In the genomic region with DNA sequence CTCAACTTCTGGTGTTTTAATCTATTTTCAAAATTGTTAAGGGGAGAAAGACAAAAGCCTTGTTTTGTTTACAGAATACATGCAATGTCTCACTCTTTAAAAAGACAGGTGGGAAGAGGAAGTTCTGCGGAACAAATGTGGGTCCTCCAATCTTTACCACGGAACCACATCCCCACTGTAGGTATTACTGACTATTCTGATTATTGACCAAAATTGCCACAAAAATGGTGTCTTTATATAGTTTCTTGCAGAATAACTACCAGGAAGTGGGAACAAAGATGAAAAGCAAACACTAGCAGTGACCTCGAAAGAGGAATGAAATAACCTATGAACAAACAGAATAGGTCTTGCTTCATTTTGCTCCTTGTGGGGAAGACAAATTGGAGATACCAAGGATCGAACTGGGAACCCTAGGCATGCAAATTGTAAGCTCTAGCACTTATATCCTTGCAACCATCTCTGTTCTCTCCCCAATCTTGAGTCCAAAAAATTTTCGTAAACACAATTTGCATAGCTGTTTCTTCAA, we compare ENCODE assay signal across 29 cellular contexts.
"Had no signal": no experiment of that assay in that cellular context is flagged by ENCODE, and none has a peak within 500 bp of the region (broad histone marks: within the 10 kb centered on the region; RNA-seq: fewer than 3 reads in every experiment).

No MANE protein-coding gene starts in this region.

- ATAC-seq: activated CD4-positive, alpha-beta T cell treated with anti-CD3 and anti-CD28 coated beads for 36 hours; activated naive CD8-positive, alpha-beta T cell treated with anti-CD3 and anti-CD28 coated beads, Interleukin-2, amount 50 U/mL, for 24 hours; body of pancreas; Panc1; T-helper 17 cell had no signal

- H3K9me3 Mint-ChIP-seq: central memory CD8-positive, alpha-beta T cell had no signal

- H3K36me3 ChIP-seq: ascending aorta, SJCRH30, WERI-Rb-1 had no signal

- H3K4me1 Mint-ChIP-seq: T-helper 17 cell had no signal

- H3K27ac ChIP-seq: ascending aorta, body of pancreas, SJCRH30, WERI-Rb-1 had no signal

- H3K27ac Mint-ChIP-seq: activated CD4-positive, alpha-beta memory T cell treated with anti-CD3 and anti-CD28 coated beads, Interleukin-2, amount 10 ng/mL, durations not matched to agents 7 days and 5 days; activated CD4-positive, alpha-beta T cell treated with anti-CD3 and anti-CD28 coated beads for 36 hours; activated naive CD8-positive, alpha-beta T cell treated with anti-CD3 and anti-CD28 coated beads, Interleukin-2, amount 50 U/mL, for 24 hours; T-helper 17 cell had no signal

- H3K4me2 ChIP-seq: SK-N-SH had no signal

- H3K4me1 ChIP-seq: ascending aorta, SJCRH30 had no signal

- DNase-seq: activated CD4-positive, alpha-beta memory T cell treated with anti-CD3 and anti-CD28 coated beads, Interleukin-2, amount 10 ng/mL, durations not matched to agents 7 days and 5 days; activated CD4-positive, alpha-beta T cell treated with anti-CD3 and anti-CD28 coated beads for 36 hours; activated CD4-positive, alpha-beta T cell treated with anti-CD3 and anti-CD28 coated beads, Interleukin-2, amount 50 U/mL, for 1 hour; activated CD8-positive, alpha-beta memory T cell treated with anti-CD3 and anti-CD28 coated beads, Interleukin-2, amount 50 U/mL, for 48 hours; activated naive CD4-positive, alpha-beta T cell treated with anti-CD3 and anti-CD28 coated beads, Interleukin-2, amount 50 U/mL, for 16 hours; activated naive CD8-positive, alpha-beta T cell treated with anti-CD3 and anti-CD28 coated beads, Interleukin-2, amount 50 U/mL, for 24 hours; activated T-cell treated with anti-CD3 and anti-CD28 coated beads, Interleukin-2, amount 50 U/mL, for 1 hour; amniotic stem cell; body of pancreas; KG1; NCI-H1092; NCI-H1417 treated with DMSO at 0.1 percent for 48 hours; NCI-H1694; NCI-H2029; NCI-H2107; NCI-H2171 treated with DMSO at 0.1 percent for 48 hours; NCI-H226; NCI-H526; NCI-H774; Right ventricle myocardium superior; RPMI8226; SJCRH30; SK-N-SH; T-helper 17 cell; T1000; WERI-Rb-1 had no signal

- H3K4me3 Mint-ChIP-seq: activated CD4-positive, alpha-beta memory T cell treated with anti-CD3 and anti-CD28 coated beads, Interleukin-2, amount 10 ng/mL, durations not matched to agents 7 days and 5 days; activated CD4-positive, alpha-beta T cell treated with anti-CD3 and anti-CD28 coated beads for 36 hours; activated naive CD8-positive, alpha-beta T cell treated with anti-CD3 and anti-CD28 coated beads, Interleukin-2, amount 50 U/mL, for 24 hours; central memory CD8-positive, alpha-beta T cell; T-helper 17 cell had no signal

- H3K27me3 ChIP-seq: ascending aorta, body of pancreas, SJCRH30 had no signal

- H3K4me3 ChIP-seq: ascending aorta, body of pancreas, SJCRH30 had no signal

- H3K9me3 ChIP-seq: ascending aorta, body of pancreas, SJCRH30, SK-N-SH had no signal
